In genomic region chr22:39236321-39237275, GRCh38 we compare ENCODE assay signal across 1 cellular context.
TF ChIP-seq lines count a peak whose summit lies in the region.

No MANE protein-coding gene starts in this region.

TF ChIP-seq in K562, 482 proteins besides CTCF, POLR2A, EP300 and RAD21 (continued from another document):
- TF ChIP-seq SMAD1 (IDR thresholded peaks at IDR 0.05; ENCODE audit: low read depth, low read length, partially characterized antibody) (peak; percentile 46), GTF3C2 (IDR thresholded peaks at IDR 0.05; ENCODE audit: borderline replicate concordance, extremely low read depth, insufficient read length) (no peak), L3MBTL2 (IDR thresholded peaks at IDR 0.05) (peak; percentile 50; the same call in 1 of the 2 replicates), CBFA2T3 (IDR thresholded peaks at IDR 0.05) (peak; percentile 62), SAFB (IDR thresholded peaks at IDR 0.05; ENCODE audit: borderline replicate concordance, low read depth, low read length) (no peak), KLF16 (IDR thresholded peaks at IDR 0.05) (peak; percentile 35; the same call in 1 of the 2 replicates), ZNF24 (IDR thresholded peaks at IDR 0.05) (no peak), CEBPB (tag; IDR thresholded peaks at IDR 0.05) (peak; percentile 16; the same call in 1 of the 2 replicates), ZBTB7A (IDR thresholded peaks at IDR 0.05; ENCODE audit: borderline replicate concordance, control insufficient read depth, low read depth, low read length) (peak; percentile 47; the same call in 1 of the 2 replicates), ARID1B (IDR thresholded peaks at IDR 0.05) (peak; percentile 56), HDAC6 (IDR thresholded peaks at IDR 0.05; ENCODE audit: low read depth, low read length) (no peak), LEF1 (IDR thresholded peaks at IDR 0.05) (peak; percentile 38; the same call in 1 of the 2 replicates), POLR2H (tag; IDR thresholded peaks at IDR 0.05; ENCODE audit: low read depth) (no peak), DPF2 (IDR thresholded peaks at IDR 0.05) (peak; percentile 45; the same call in 1 of the 2 replicates), YBX1 (IDR thresholded peaks at IDR 0.05) (no peak), NFIX (CRISPR knock-in tag; IDR thresholded peaks at IDR 0.05; ENCODE audit: low read depth) (peak; percentile 66), RUNX1 (IDR thresholded peaks at IDR 0.05; ENCODE audit: low read depth) (0 out of 2 replicates have a peak, but pooled peaks have one; percentile 78), HMGXB4 (CRISPR knock-in tag; IDR thresholded peaks at IDR 0.05) (no peak), PTRF (tag; IDR thresholded peaks at IDR 0.05) (no peak), TCF3 (CRISPR knock-in tag; IDR thresholded peaks at IDR 0.05) (peak; percentile 72), TBL1XR1 (IDR thresholded peaks at IDR 0.05; ENCODE audit: low read length in 2 of 2) (0 out of 4 replicates have a peak, but pooled peaks of 1 of the 2 experiments have one; percentile 17), GABPB2 (CRISPR knock-in tag; conservative IDR thresholded peaks at IDR 0.05) (no peak), ESRRA (IDR thresholded peaks at IDR 0.05; ENCODE audit: borderline replicate concordance, low read depth) (peak; percentile 92; the same call in 1 of the 2 replicates), ZNF76 (CRISPR knock-in tag; IDR thresholded peaks at IDR 0.05; ENCODE audit: borderline replicate concordance) (no peak), ZBTB8A (IDR thresholded peaks at IDR 0.05; ENCODE audit: partially characterized antibody) (no peak), ID3 (CRISPR knock-in tag; IDR thresholded peaks at IDR 0.05) (no peak), ID3 (tag; IDR thresholded peaks at IDR 0.05) (peak; percentile 44; the same call in 1 of the 2 replicates), ZFPM2 (CRISPR knock-in tag; IDR thresholded peaks at IDR 0.05) (no peak), ATF7 (IDR thresholded peaks at IDR 0.05) (0 out of 2 replicates have a peak, but pooled peaks have one; percentile 33), BRF1 (IDR thresholded peaks at IDR 0.05; ENCODE audit: borderline replicate concordance, extremely low read depth, insufficient read length) (no peak), SRF (CRISPR knock-in tag; IDR thresholded peaks at IDR 0.05) (no peak), BCLAF1 (IDR thresholded peaks at IDR 0.05; ENCODE audit: borderline replicate concordance in 1 of 2, control insufficient read depth in 1 of 2, low read depth in 2 of 2, low read length in 1 of 2) (no peak), ELF2 (CRISPR knock-in tag; IDR thresholded peaks at IDR 0.05) (no peak), BHLHE40 (IDR thresholded peaks at IDR 0.05; ENCODE audit: low read length) (peak; percentile 86), GABPB1 (CRISPR knock-in tag; IDR thresholded peaks at IDR 0.05) (no peak)
- TF ChIP-seq, protein P1, sequence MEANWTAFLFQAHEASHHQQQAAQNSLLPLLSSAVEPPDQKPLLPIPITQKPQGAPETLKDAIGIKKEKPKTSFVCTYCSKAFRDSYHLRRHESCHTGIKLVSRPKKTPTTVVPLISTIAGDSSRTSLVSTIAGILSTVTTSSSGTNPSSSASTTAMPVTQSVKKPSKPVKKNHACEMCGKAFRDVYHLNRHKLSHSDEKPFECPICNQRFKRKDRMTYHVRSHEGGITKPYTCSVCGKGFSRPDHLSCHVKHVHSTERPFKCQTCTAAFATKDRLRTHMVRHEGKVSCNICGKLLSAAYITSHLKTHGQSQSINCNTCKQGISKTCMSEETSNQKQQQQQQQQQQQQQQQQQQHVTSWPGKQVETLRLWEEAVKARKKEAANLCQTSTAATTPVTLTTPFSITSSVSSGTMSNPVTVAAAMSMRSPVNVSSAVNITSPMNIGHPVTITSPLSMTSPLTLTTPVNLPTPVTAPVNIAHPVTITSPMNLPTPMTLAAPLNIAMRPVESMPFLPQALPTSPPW (CRISPR knock-in tag; IDR thresholded peaks at IDR 0.05) = peak; percentile 32
- TF ChIP-seq, protein P2, sequence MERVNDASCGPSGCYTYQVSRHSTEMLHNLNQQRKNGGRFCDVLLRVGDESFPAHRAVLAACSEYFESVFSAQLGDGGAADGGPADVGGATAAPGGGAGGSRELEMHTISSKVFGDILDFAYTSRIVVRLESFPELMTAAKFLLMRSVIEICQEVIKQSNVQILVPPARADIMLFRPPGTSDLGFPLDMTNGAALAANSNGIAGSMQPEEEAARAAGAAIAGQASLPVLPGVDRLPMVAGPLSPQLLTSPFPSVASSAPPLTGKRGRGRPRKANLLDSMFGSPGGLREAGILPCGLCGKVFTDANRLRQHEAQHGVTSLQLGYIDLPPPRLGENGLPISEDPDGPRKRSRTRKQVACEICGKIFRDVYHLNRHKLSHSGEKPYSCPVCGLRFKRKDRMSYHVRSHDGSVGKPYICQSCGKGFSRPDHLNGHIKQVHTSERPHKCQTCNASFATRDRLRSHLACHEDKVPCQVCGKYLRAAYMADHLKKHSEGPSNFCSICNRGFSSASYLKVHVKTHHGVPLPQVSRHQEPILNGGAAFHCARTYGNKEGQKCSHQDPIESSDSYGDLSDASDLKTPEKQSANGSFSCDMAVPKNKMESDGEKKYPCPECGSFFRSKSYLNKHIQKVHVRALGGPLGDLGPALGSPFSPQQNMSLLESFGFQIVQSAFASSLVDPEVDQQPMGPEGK (CRISPR knock-in tag; IDR thresholded peaks at IDR 0.05; ENCODE audit: borderline replicate concordance) = no peak
- TF ChIP-seq, protein P3, sequence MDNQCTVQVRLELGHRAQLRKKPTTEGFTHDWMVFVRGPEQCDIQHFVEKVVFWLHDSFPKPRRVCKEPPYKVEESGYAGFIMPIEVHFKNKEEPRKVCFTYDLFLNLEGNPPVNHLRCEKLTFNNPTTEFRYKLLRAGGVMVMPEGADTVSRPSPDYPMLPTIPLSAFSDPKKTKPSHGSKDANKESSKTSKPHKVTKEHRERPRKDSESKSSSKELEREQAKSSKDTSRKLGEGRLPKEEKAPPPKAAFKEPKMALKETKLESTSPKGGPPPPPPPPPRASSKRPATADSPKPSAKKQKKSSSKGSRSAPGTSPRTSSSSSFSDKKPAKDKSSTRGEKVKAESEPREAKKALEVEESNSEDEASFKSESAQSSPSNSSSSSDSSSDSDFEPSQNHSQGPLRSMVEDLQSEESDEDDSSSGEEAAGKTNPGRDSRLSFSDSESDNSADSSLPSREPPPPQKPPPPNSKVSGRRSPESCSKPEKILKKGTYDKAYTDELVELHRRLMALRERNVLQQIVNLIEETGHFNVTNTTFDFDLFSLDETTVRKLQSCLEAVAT (IDR thresholded peaks at IDR 0.05) = peak in 1 of 2 experiments; percentile 78; a peak in 2 of 4 replicates
- TF ChIP-seq, protein P4, sequence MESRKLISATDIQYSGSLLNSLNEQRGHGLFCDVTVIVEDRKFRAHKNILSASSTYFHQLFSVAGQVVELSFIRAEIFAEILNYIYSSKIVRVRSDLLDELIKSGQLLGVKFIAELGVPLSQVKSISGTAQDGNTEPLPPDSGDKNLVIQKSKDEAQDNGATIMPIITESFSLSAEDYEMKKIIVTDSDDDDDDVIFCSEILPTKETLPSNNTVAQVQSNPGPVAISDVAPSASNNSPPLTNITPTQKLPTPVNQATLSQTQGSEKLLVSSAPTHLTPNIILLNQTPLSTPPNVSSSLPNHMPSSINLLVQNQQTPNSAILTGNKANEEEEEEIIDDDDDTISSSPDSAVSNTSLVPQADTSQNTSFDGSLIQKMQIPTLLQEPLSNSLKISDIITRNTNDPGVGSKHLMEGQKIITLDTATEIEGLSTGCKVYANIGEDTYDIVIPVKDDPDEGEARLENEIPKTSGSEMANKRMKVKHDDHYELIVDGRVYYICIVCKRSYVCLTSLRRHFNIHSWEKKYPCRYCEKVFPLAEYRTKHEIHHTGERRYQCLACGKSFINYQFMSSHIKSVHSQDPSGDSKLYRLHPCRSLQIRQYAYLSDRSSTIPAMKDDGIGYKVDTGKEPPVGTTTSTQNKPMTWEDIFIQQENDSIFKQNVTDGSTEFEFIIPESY (CRISPR knock-in tag; IDR thresholded peaks at IDR 0.05) = 0 out of 2 replicates have a peak, but pooled peaks have one; percentile 21
